Comparison of ENCODE assay signal across 9 cellular contexts in the genomic region with DNA sequence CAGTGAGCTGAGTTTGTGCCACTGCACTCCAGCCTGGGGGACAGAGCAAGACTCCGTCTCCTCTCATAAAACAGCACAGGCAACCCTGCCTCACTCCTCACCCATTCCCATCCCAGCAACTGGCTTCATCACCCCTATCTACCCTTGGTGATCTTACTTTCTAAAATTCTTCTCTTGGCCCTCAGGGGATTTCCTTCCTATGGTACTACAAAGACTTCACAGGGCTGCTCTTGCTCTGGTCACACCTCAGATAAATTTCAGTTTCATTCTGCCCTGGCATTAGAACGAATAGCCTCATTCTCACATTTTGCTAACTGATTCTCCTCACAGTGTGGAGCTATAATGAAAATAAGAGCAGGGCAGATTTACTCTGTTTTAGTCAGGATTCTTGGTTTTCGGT.
A peak's percentile ranks its signal among the peaks of the same experiment; 100 is the strongest.
DNase-seq lines count a peak whose midpoint lies in the region; ATAC-seq, FAIRE-seq and TF ChIP-seq lines count a peak whose summit lies in the region.
"Had no signal": no experiment of that assay in that cellular context is flagged by ENCODE, and none has a peak within 500 bp of the region (broad histone marks: within the 10 kb centered on the region; RNA-seq: fewer than 3 reads in every experiment).

No MANE protein-coding gene starts in this region.

- peaks cover 18% of the 10 kb centered on the region for H3K4me1 ChIP-seq in KMS-11 (ENCODE audit: low read depth, poor library complexity, severe bottlenecking)

- TF ChIP-seq CTCF in GM10266 (IDR thresholded peaks at IDR 0.05; ENCODE audit: control insufficient read depth, insufficient read depth, low read depth, missing control alignments) (no peak), KMS-11 (conservative IDR thresholded peaks at IDR 0.05; ENCODE audit: low read depth, low read length) (no peak), D721Med (IDR thresholded peaks at IDR 0.05; ENCODE audit: insufficient read depth, missing control alignments) (no peak)

- H3K4me2 ChIP-seq in KMS-11 = peak overlapping the region; percentile 77

- no peaks in the 10 kb centered on the region for H3K79me2 ChIP-seq in KMS-11 (ENCODE audit: insufficient read depth, low read depth)

- ATAC-seq in GM19395 (IDR thresholded peaks at IDR 0.05; ENCODE audit: unreplicated experiment) (peak; percentile 85), HG02884 (IDR thresholded peaks at IDR 0.05; ENCODE audit: unreplicated experiment) (peak; percentile 93)

- DNase-seq in GM10266 (ENCODE audit: extremely low spot score) = peak; percentile 16
- no peak for DNase-seq in NCI-H226
- no peak for DNase-seq in hepatic stellate cell (ENCODE audit: low spot score)
- no peak for DNase-seq in NCI-H526 (lab: John Stamatoyannopoulos, UW)
- no peak for DNase-seq in D721Med (ENCODE audit: insufficient read length, low spot score)
- DNase-seq: AML-193 had no signal

- H3K9ac ChIP-seq in KMS-11 = no peak overlapping the region; the same call in 1 of the 2 replicates

- FAIRE-seq in D721Med (lab: Jason Lieb, UNC) = no peak

- H3K27me3 ChIP-seq in KMS-11 (ENCODE audit: insufficient read depth, low read depth) = no peaks in the 10 kb centered on the region

- H3K4me3 ChIP-seq in KMS-11 (IDR thresholded peaks at IDR 0.05; ENCODE audit: insufficient read depth, low read depth, low read length) = no peak overlapping the region

- H2AFZ ChIP-seq in KMS-11 (ENCODE audit: low read depth) = no peak overlapping the region; the same call in 1 of the 2 replicates

- no peaks in the 10 kb centered on the region for H4K20me1 ChIP-seq in KMS-11 (ENCODE audit: insufficient read depth)

- peak overlapping the region; percentile 47; the same call in 1 of the 2 replicates for H3K27ac ChIP-seq in KMS-11

- H3K36me3 ChIP-seq in KMS-11 (ENCODE audit: insufficient read depth) = no peaks in the 10 kb centered on the region
